8 cellular contexts compared by ENCODE assay signal in genomic region chr5:14581333-14581890, GRCh38. TPM values are rescaled to one million over a fixed set of nuclear protein-coding genes. Genes with fewer than 3 reads are reported as not detected.
DNase-seq lines count a peak whose midpoint lies in the region; ATAC-seq, FAIRE-seq and TF ChIP-seq lines count a peak whose summit lies in the region.

Gene OTULINL, plus strand, starts transcription at chr5:14581792. Its CDS starts 103 bp downstream, at chr5:14581895.

- no peaks in the 10 kb centered on the region for H3K79me2 ChIP-seq in OCI-LY7 (ENCODE audit: insufficient read depth, low read depth, low read length)

- H3K4me2 ChIP-seq in OCI-LY7 (ENCODE audit: low read length), result peak within 1 kb of the TSS; percentile 81

- peak; percentile 99 for ATAC-seq in GM21423 (IDR thresholded peaks at IDR 0.05; ENCODE audit: unreplicated experiment)

- no peaks in the 10 kb centered on the region for H3K36me3 ChIP-seq in Caco-2 (ENCODE audit: control insufficient read depth, insufficient read depth, low read length)
- H3K36me3 ChIP-seq in OCI-LY7 (ENCODE audit: insufficient read depth, low read length), result no peaks in the 10 kb centered on the region
- no peaks in the 10 kb centered on the region for H3K36me3 ChIP-seq in mucosa of stomach (ENCODE audit: control insufficient read depth, insufficient read depth, low read length)

- peaks cover 2% of the 10 kb centered on the region for H3K27me3 Mint-ChIP-seq in Caco-2 (ENCODE audit: insufficient read depth, unreplicated experiment)

- H3K4me1 ChIP-seq in Caco-2, result peaks cover 9% of the 10 kb centered on the region; the same call in 1 of the 2 replicates
- peaks cover 11% of the 10 kb centered on the region for H3K4me1 ChIP-seq in OCI-LY7 (ENCODE audit: insufficient read depth, low read length, poor library complexity, severe bottlenecking)
- H3K4me1 ChIP-seq in mucosa of stomach (ENCODE audit: control insufficient read depth, insufficient read depth, low read length), result no peaks in the 10 kb centered on the region

- no peak within 1 kb of the TSS for H3K27ac ChIP-seq in OCI-LY7 (ENCODE audit: low read depth, low read length, poor library complexity, severe bottlenecking)

- peaks cover 6% of the 10 kb centered on the region for H3K4me1 Mint-ChIP-seq in Caco-2 (ENCODE audit: low read depth, unreplicated experiment)

- no TSS peak for BruUV-seq in Caco-2 (replicated peaks; lab: Mats Ljungman, UMichigan)
- BruUV-seq in OCI-LY7 (replicated peaks; lab: Mats Ljungman, UMichigan), result no TSS peak

- H2AFZ ChIP-seq in OCI-LY7 (ENCODE audit: low read length), result peak within 1 kb of the TSS; percentile 60; the same call in 1 of the 2 replicates

- H4K20me1 ChIP-seq in OCI-LY7 (ENCODE audit: insufficient read depth, low read length), result no peaks in the 10 kb centered on the region

- TF ChIP-seq CTCF in Caco-2 (IDR thresholded peaks at IDR 0.05; ENCODE audit: insufficient read depth in 1 of 2, low read depth in 1 of 2, low read length in 1 of 2, severe bottlenecking in 1 of 2, unreplicated experiment in 1 of 2) (no peak), OCI-LY7 (conservative IDR thresholded peaks at IDR 0.05; ENCODE audit: low read length) (no peak), epithelial cell of proximal tubule (conservative IDR thresholded peaks at IDR 0.05; ENCODE audit: low read depth, low read length) (no peak)

- H3K27ac Mint-ChIP-seq in Caco-2 (ENCODE audit: unreplicated experiment), result peak within 1 kb of the TSS; percentile 48

- peak; percentile 90 for FAIRE-seq in HTR-8/SVneo (lab: Jason Lieb, UNC)

- no peaks in the 10 kb centered on the region for H3K9me2 ChIP-seq in OCI-LY7 (ENCODE audit: insufficient read depth, low read length)

- intact Hi-C loops in Caco-2 (cut with micrococcal nuclease; ENCODE audit: unreplicated experiment), result loop anchor here (5.0 kb wide), 1 partner anchor 69 kb away; no protein-coding TSS in a partner anchor
- intact Hi-C loops in OCI-LY7 (cut with micrococcal nuclease; ENCODE audit: unreplicated experiment), result no loop called here

- H3K27me3 ChIP-seq in Caco-2 (replicated peaks; ENCODE audit: control insufficient read depth, insufficient read depth, low read length) (no peaks in the 10 kb centered on the region), mucosa of stomach (ENCODE audit: control insufficient read depth, insufficient read depth, low read length) (peaks cover 8% of the 10 kb centered on the region)

- H3K4me3 ChIP-seq in Caco-2 (ENCODE audit: low read depth, low read length) (peak within 1 kb of the TSS; percentile 57), OCI-LY7 (ENCODE audit: low read depth, low read length, poor library complexity, severe bottlenecking) (peak within 1 kb of the TSS; percentile 74), epithelial cell of proximal tubule (ENCODE audit: low read depth, low read length) (peak within 1 kb of the TSS; percentile 55), mucosa of stomach (ENCODE audit: low read length) (peak within 1 kb of the TSS; percentile 29)

- peak within 1 kb of the TSS; percentile 73 for H3K4me3 Mint-ChIP-seq in Caco-2 (ENCODE audit: unreplicated experiment)

- no peaks in the 10 kb centered on the region for H3K36me3 Mint-ChIP-seq in Caco-2 (ENCODE audit: insufficient read depth, unreplicated experiment)

- CTCF ChIA-PET in Caco-2 (lab: Charles Lee) (interaction anchor here (0.6 to 1.8 kb wide), 4 partner anchors 30 to 125 kb away, joined by 3 to 7 read pairs (median 4); no protein-coding TSS in a partner anchor), OCI-LY7 (lab: Charles Lee; ENCODE audit: unreplicated experiment) (no interaction called here)

- H3K9ac ChIP-seq in mucosa of stomach (ENCODE audit: low read length), result peak within 1 kb of the TSS; percentile 66

- POLR2A ChIA-PET in Caco-2 (lab: Charles Lee), result interaction anchor here (1.3 kb wide), 1 partner anchor 30 kb away, joined by 3 read pairs; no protein-coding TSS in a partner anchor
- POLR2A ChIA-PET in OCI-LY7 (lab: Charles Lee), result no interaction called here

- DNase-seq in Caco-2 (peak; percentile 90 to 92), HTR-8/SVneo (ENCODE audit: insufficient read length, low spot score) (peak; percentile 99), OCI-LY7 (ENCODE audit: low spot score) (peak; percentile 83), activated T-cell treated with anti-CD3 and anti-CD28 coated beads for 1 hour (ENCODE audit: low read depth) (peak; percentile 87), epithelial cell of proximal tubule (ENCODE audit: low read depth) (no peak)
- DNase-seq in stimulated activated CD8-positive, alpha-beta memory T cell treated with anti-CD3 and anti-CD28 coated beads, Interleukin-7, amount 100 ng/mL, for 1 hour (ENCODE audit: low read depth in 2 of 2), result peak; percentile 80 to 82

- H3K9me3 ChIP-seq in Caco-2 (no peaks in the 10 kb centered on the region), OCI-LY7 (ENCODE audit: low read length) (0 out of 2 replicates have a peak, but pooled peaks cover 5% of the 10 kb centered on the region), mucosa of stomach (ENCODE audit: control insufficient read depth, low read length) (no peaks in the 10 kb centered on the region)

- H3K9me3 Mint-ChIP-seq in Caco-2 (ENCODE audit: unreplicated experiment), result no peaks in the 10 kb centered on the region

RNA-seq across cellular contexts. Expression of gene OTULINL, which starts in this region (rescaled TPM):
- 16.3 and 18.3 TPM in 2 replicates for total RNA-seq in Caco-2 (2022)
- total RNA-seq in OCI-LY7 (2014; rRNA removed; shearing (Covaris generic)), result 0.75 and 2.6 TPM in 2 replicates
- 1.9 and 2.7 TPM in 2 replicates for total RNA-seq in OCI-LY7 (2022)
- 1.8 and 4.3 TPM in 2 replicates for total RNA-seq in epithelial cell of proximal tubule
